ENCODE assay signal across 1 cellular context in genomic region chr10:68901106-68901927, GRCh38.
TF ChIP-seq lines count a peak whose summit lies in the region.

TSS of gene DDX50 (plus strand) at chr10:68901315. CDS start at chr10:68901385, 70 bp downstream.

TF ChIP-seq in HepG2, 621 proteins besides CTCF, POLR2A, EP300 and RAD21 (continued from another document and continues in another):
- TF ChIP-seq YEATS4 (CRISPR knock-in tag; IDR thresholded peaks at IDR 0.05; ENCODE audit: borderline replicate concordance) = peak; percentile 72
- TF ChIP-seq, protein P1, sequence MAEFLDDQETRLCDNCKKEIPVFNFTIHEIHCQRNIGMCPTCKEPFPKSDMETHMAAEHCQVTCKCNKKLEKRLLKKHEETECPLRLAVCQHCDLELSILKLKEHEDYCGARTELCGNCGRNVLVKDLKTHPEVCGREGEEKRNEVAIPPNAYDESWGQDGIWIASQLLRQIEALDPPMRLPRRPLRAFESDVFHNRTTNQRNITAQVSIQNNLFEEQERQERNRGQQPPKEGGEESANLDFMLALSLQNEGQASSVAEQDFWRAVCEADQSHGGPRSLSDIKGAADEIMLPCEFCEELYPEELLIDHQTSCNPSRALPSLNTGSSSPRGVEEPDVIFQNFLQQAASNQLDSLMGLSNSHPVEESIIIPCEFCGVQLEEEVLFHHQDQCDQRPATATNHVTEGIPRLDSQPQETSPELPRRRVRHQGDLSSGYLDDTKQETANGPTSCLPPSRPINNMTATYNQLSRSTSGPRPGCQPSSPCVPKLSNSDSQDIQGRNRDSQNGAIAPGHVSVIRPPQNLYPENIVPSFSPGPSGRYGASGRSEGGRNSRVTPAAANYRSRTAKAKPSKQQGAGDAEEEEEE (CRISPR knock-in tag; IDR thresholded peaks at IDR 0.05; ENCODE audit: borderline replicate concordance) = 0 out of 2 replicates have a peak, but pooled peaks have one; percentile 51
- peak; percentile 85 for TF ChIP-seq HOXA3 (CRISPR knock-in tag; IDR thresholded peaks at IDR 0.05)
- no peak for TF ChIP-seq NPAS2 (CRISPR knock-in tag; IDR thresholded peaks at IDR 0.05; ENCODE audit: borderline replicate concordance)
- no peak for TF ChIP-seq CHCHD3 (CRISPR knock-in tag; IDR thresholded peaks at IDR 0.05)
- no peak for TF ChIP-seq ZNF616 (CRISPR knock-in tag; IDR thresholded peaks at IDR 0.05; ENCODE audit: low read depth)
- 0 out of 2 replicates have a peak, but pooled peaks have one; percentile 35 for TF ChIP-seq ZBTB40 (IDR thresholded peaks at IDR 0.05)
- no peak for TF ChIP-seq ZBTB40 (CRISPR knock-in tag; IDR thresholded peaks at IDR 0.05)
- TF ChIP-seq, protein P2, sequence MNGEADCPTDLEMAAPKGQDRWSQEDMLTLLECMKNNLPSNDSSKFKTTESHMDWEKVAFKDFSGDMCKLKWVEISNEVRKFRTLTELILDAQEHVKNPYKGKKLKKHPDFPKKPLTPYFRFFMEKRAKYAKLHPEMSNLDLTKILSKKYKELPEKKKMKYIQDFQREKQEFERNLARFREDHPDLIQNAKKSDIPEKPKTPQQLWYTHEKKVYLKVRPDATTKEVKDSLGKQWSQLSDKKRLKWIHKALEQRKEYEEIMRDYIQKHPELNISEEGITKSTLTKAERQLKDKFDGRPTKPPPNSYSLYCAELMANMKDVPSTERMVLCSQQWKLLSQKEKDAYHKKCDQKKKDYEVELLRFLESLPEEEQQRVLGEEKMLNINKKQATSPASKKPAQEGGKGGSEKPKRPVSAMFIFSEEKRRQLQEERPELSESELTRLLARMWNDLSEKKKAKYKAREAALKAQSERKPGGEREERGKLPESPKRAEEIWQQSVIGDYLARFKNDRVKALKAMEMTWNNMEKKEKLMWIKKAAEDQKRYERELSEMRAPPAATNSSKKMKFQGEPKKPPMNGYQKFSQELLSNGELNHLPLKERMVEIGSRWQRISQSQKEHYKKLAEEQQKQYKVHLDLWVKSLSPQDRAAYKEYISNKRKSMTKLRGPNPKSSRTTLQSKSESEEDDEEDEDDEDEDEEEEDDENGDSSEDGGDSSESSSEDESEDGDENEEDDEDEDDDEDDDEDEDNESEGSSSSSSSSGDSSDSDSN (CRISPR knock-in tag; IDR thresholded peaks at IDR 0.05) = no peak; the same call in none of the 2 replicates
- TF ChIP-seq STAG1 (CRISPR knock-in tag; IDR thresholded peaks at IDR 0.05) = no peak
- 0 out of 2 replicates have a peak, but pooled peaks have one; percentile 73 for TF ChIP-seq FOXO4 (CRISPR knock-in tag; conservative IDR thresholded peaks at IDR 0.05)
- peak; percentile 85 for TF ChIP-seq ZNF883 (CRISPR knock-in tag; IDR thresholded peaks at IDR 0.05; ENCODE audit: not compliant biosample characterization)
- TF ChIP-seq HOMEZ (CRISPR knock-in tag; IDR thresholded peaks at IDR 0.05; ENCODE audit: low read depth) = no peak; the same call in 1 of the 2 replicates
- TF ChIP-seq HES4 (CRISPR knock-in tag; IDR thresholded peaks at IDR 0.05; ENCODE audit: borderline replicate concordance) = peak; percentile 28; the same call in 1 of the 2 replicates
- TF ChIP-seq THAP11 (CRISPR knock-in tag; IDR thresholded peaks at IDR 0.05) = peak; percentile 81
- peak in 1 of 2 experiments; percentile 63; a peak in 2 of 4 replicates for TF ChIP-seq ATF4 (CRISPR knock-in tag; IDR thresholded peaks at IDR 0.05)
- TF ChIP-seq ZNF326 (CRISPR knock-in tag; IDR thresholded peaks at IDR 0.05; ENCODE audit: borderline replicate concordance) = no peak
- TF ChIP-seq ZNF501 (CRISPR knock-in tag; IDR thresholded peaks at IDR 0.05) = peak; percentile 91
- TF ChIP-seq ETV6 (CRISPR knock-in tag; conservative IDR thresholded peaks at IDR 0.05) = peak; percentile 63; the same call in 1 of the 2 replicates
- TF ChIP-seq EEA1 (CRISPR knock-in tag; IDR thresholded peaks at IDR 0.05; ENCODE audit: borderline replicate concordance) = 0 out of 2 replicates have a peak, but pooled peaks have one; percentile 23
- peak; percentile 79; the same call in 1 of the 2 replicates for TF ChIP-seq ARHGAP35 (CRISPR knock-in tag; IDR thresholded peaks at IDR 0.05; ENCODE audit: borderline replicate concordance)
- TF ChIP-seq BRCA1 (CRISPR knock-in tag; IDR thresholded peaks at IDR 0.05) = no peak; the same call in 1 of the 2 replicates
- no peak for TF ChIP-seq ZFP36 (IDR thresholded peaks at IDR 0.05; ENCODE audit: borderline replicate concordance, low read depth, low read length, partially characterized antibody)
- peak; percentile 16; the same call in 1 of the 2 replicates for TF ChIP-seq PRDM15 (CRISPR knock-in tag; IDR thresholded peaks at IDR 0.05)
- TF ChIP-seq, protein P3, sequence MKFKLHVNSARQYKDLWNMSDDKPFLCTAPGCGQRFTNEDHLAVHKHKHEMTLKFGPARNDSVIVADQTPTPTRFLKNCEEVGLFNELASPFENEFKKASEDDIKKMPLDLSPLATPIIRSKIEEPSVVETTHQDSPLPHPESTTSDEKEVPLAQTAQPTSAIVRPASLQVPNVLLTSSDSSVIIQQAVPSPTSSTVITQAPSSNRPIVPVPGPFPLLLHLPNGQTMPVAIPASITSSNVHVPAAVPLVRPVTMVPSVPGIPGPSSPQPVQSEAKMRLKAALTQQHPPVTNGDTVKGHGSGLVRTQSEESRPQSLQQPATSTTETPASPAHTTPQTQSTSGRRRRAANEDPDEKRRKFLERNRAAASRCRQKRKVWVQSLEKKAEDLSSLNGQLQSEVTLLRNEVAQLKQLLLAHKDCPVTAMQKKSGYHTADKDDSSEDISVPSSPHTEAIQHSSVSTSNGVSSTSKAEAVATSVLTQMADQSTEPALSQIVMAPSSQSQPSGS (CRISPR knock-in tag; IDR thresholded peaks at IDR 0.05) = no peak
- TF ChIP-seq ZFAT (CRISPR knock-in tag; conservative IDR thresholded peaks at IDR 0.05) = peak; percentile 68; the same call in 1 of the 2 replicates
- TF ChIP-seq SATB2 (CRISPR knock-in tag; IDR thresholded peaks at IDR 0.05) = no peak
- TF ChIP-seq POLR2G (IDR thresholded peaks at IDR 0.05; ENCODE audit: low read depth, low read length) = peak; percentile 76
- peak; percentile 91 for TF ChIP-seq ZMYM4 (CRISPR knock-in tag; IDR thresholded peaks at IDR 0.05)
- no peak for TF ChIP-seq RFX5 (IDR thresholded peaks at IDR 0.05; ENCODE audit: low read depth, low read length)
- no peak for TF ChIP-seq GPN1 (CRISPR knock-in tag; IDR thresholded peaks at IDR 0.05; ENCODE audit: borderline replicate concordance)
- peak; percentile 14; the same call in 1 of the 2 replicates for TF ChIP-seq CCDC6 (CRISPR knock-in tag; IDR thresholded peaks at IDR 0.05)
